Comparison of ENCODE assay signal across 1 cellular context in genomic region chr22:39152511-39153219, GRCh38.
TF ChIP-seq lines count a peak whose summit lies in the region.

Gene CBX7, minus strand, starts transcription at chr22:39152680. Its CDS starts 236 bp downstream, at chr22:39152444.

TF ChIP-seq in HepG2, 621 proteins besides CTCF, POLR2A, EP300 and RAD21 (continued from another document):
- TF ChIP-seq ZNF691 (CRISPR knock-in tag; IDR thresholded peaks at IDR 0.05; ENCODE audit: borderline replicate concordance, low read depth) (0 out of 2 replicates have a peak, but pooled peaks have one; percentile 6), MAZ (IDR thresholded peaks at IDR 0.05; ENCODE audit: borderline replicate concordance, low read depth, low read length) (peak; percentile 34; the same call in 1 of the 2 replicates), MAZ (CRISPR knock-in tag; IDR thresholded peaks at IDR 0.05; ENCODE audit: low read depth) (peak; percentile 56; the same call in 1 of the 2 replicates), ZNF639 (CRISPR knock-in tag; conservative IDR thresholded peaks at IDR 0.05) (0 out of 2 replicates have a peak, but pooled peaks have one; percentile 13), NKX3-1 (CRISPR knock-in tag; IDR thresholded peaks at IDR 0.05) (0 out of 2 replicates have a peak, but pooled peaks have one; percentile 54), NRL (CRISPR knock-in tag; IDR thresholded peaks at IDR 0.05; ENCODE audit: borderline replicate concordance) (peak; percentile 53; the same call in 1 of the 2 replicates), ZNF576 (CRISPR knock-in tag; IDR thresholded peaks at IDR 0.05) (no peak), ZNF274 (CRISPR knock-in tag; IDR thresholded peaks at IDR 0.05) (0 out of 2 replicates have a peak, but pooled peaks have one; percentile 42), POGK (CRISPR knock-in tag; conservative IDR thresholded peaks at IDR 0.05) (0 out of 2 replicates have a peak, but pooled peaks have one; percentile 40), NFYB (CRISPR knock-in tag; IDR thresholded peaks at IDR 0.05) (peak; percentile 34; the same call in 1 of the 2 replicates), ZNF496 (CRISPR knock-in tag; IDR thresholded peaks at IDR 0.05; ENCODE audit: insufficient replicate concordance) (no peak), PHB2 (IDR thresholded peaks at IDR 0.05; ENCODE audit: partially characterized antibody) (no peak), TAF1 (CRISPR knock-in tag; IDR thresholded peaks at IDR 0.05) (0 out of 2 replicates have a peak, but pooled peaks have one; percentile 15), ZGPAT (CRISPR knock-in tag; IDR thresholded peaks at IDR 0.05) (no peak), YY1 (IDR thresholded peaks at IDR 0.05; ENCODE audit: insufficient read depth, insufficient replicate concordance, low read depth, low read length) (peak; percentile 2), PHF8 (CRISPR knock-in tag; IDR thresholded peaks at IDR 0.05) (peak; percentile 39), ZNF777 (CRISPR knock-in tag; IDR thresholded peaks at IDR 0.05) (peak; percentile 90), MXD1 (CRISPR knock-in tag; IDR thresholded peaks at IDR 0.05) (peak; percentile 64; the same call in 1 of the 2 replicates), ZNF710 (CRISPR knock-in tag; IDR thresholded peaks at IDR 0.05; ENCODE audit: borderline replicate concordance) (peak; percentile 47; the same call in 1 of the 2 replicates), ARNT (IDR thresholded peaks at IDR 0.05) (no peak), ZNF567 (CRISPR knock-in tag; IDR thresholded peaks at IDR 0.05; ENCODE audit: borderline replicate concordance) (0 out of 2 replicates have a peak, but pooled peaks have one; percentile 43), ZNF883 (CRISPR knock-in tag; IDR thresholded peaks at IDR 0.05; ENCODE audit: not compliant biosample characterization) (peak; percentile 66), UBTF (CRISPR knock-in tag; IDR thresholded peaks at IDR 0.05) (peak; percentile 34; the same call in 1 of the 2 replicates), ZNF205 (CRISPR knock-in tag; IDR thresholded peaks at IDR 0.05) (0 out of 2 replicates have a peak, but pooled peaks have one; percentile 41), IRF1 (CRISPR knock-in tag; IDR thresholded peaks at IDR 0.05; ENCODE audit: low read depth) (no peak), ARNT2 (CRISPR knock-in tag; IDR thresholded peaks at IDR 0.05; ENCODE audit: low read depth) (peak; percentile 33; the same call in 1 of the 2 replicates), ZFY (CRISPR knock-in tag; IDR thresholded peaks at IDR 0.05) (peak; percentile 39; the same call in 1 of the 2 replicates), ZFX (CRISPR knock-in tag; IDR thresholded peaks at IDR 0.05; ENCODE audit: low read depth) (peak; percentile 41; the same call in 1 of the 2 replicates), EED (CRISPR knock-in tag; IDR thresholded peaks at IDR 0.05) (peak; percentile 75; the same call in 1 of the 2 replicates), HNF4G (IDR thresholded peaks at IDR 0.05; ENCODE audit: borderline replicate concordance, low read depth, low read length) (no peak), HNF4G (CRISPR knock-in tag; IDR thresholded peaks at IDR 0.05; ENCODE audit: borderline replicate concordance, low read depth) (no peak)
